Comparison of ENCODE assay signal across 1 cellular context in the genomic region with DNA sequence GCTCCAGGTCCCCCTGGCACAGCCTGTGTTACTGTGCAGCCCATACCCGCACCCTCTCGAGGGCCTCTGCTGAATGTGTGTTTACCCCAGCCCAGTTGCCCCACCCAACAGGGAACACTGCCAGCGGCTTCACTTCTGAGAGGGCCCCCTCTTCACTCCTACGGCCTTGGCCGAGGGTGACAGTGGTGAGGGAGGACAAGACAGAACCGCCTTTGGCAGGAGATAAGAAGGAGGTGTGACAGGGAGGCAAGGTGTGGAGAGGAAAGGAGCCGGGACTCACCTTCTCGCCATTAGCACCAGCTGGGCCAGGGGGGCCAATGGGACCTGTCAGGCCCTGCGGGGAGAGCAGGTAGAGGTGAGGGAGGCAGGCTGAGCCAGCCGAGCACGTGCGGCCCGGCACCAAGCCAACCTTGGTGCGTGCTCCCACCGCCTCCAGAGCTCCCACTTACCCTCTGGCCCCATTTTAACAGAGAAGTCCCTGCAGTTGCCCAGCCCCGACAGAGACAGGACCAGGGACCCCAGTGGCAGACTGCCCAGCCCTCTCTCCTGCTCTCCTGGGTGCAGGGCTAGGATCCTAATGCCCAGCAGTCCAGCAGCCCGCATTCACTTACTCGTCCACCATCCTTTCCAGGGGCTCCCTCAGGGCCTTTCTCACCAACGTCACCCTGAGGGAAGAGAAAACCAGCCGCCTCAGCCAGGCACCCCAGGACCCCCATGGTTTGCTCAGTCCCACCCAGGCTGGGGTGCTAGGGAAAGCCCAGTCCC.
TF ChIP-seq lines count a peak whose summit lies in the region.

No MANE protein-coding gene starts in this region.

TF ChIP-seq in HepG2, 621 proteins besides CTCF, POLR2A, EP300 and RAD21 (continues in another document):
- TF ChIP-seq ZNF512B (CRISPR knock-in tag; IDR thresholded peaks at IDR 0.05; ENCODE audit: borderline replicate concordance) (no peak), IRF9 (CRISPR knock-in tag; IDR thresholded peaks at IDR 0.05; ENCODE audit: borderline replicate concordance) (0 out of 2 replicates have a peak, but pooled peaks have one; percentile 28), ZNF260 (CRISPR knock-in tag; IDR thresholded peaks at IDR 0.05; ENCODE audit: borderline replicate concordance, low read depth) (no peak), TSC22D2 (CRISPR knock-in tag; IDR thresholded peaks at IDR 0.05; ENCODE audit: borderline replicate concordance) (no peak), ZNF382 (CRISPR knock-in tag; IDR thresholded peaks at IDR 0.05; ENCODE audit: borderline replicate concordance) (no peak), ZNF468 (CRISPR knock-in tag; IDR thresholded peaks at IDR 0.05) (no peak), PRPF4 (IDR thresholded peaks at IDR 0.05; ENCODE audit: low read depth, low read length, poor library complexity, severe bottlenecking) (no peak), AHDC1 (CRISPR knock-in tag; IDR thresholded peaks at IDR 0.05; ENCODE audit: borderline replicate concordance) (no peak), NPAS2 (CRISPR knock-in tag; IDR thresholded peaks at IDR 0.05; ENCODE audit: borderline replicate concordance) (no peak), BRD4 (CRISPR knock-in tag; IDR thresholded peaks at IDR 0.05) (no peak), SIN3B (IDR thresholded peaks at IDR 0.05; ENCODE audit: low read length) (no peak), ZBTB37 (CRISPR knock-in tag; IDR thresholded peaks at IDR 0.05) (no peak), NR2F6 (IDR thresholded peaks at IDR 0.05) (no peak), NR2F6 (CRISPR knock-in tag; IDR thresholded peaks at IDR 0.05) (no peak), HMG20A (CRISPR knock-in tag; IDR thresholded peaks at IDR 0.05; ENCODE audit: borderline replicate concordance) (0 out of 2 replicates have a peak, but pooled peaks have one; percentile 31), NFKBIZ (CRISPR knock-in tag; IDR thresholded peaks at IDR 0.05) (no peak), FOXP1 (IDR thresholded peaks at IDR 0.05) (no peak), FOXP1 (CRISPR knock-in tag; IDR thresholded peaks at IDR 0.05) (peak; percentile 69), ZNF33A (CRISPR knock-in tag; IDR thresholded peaks at IDR 0.05; ENCODE audit: borderline replicate concordance) (no peak), ETV5 (CRISPR knock-in tag; IDR thresholded peaks at IDR 0.05; ENCODE audit: borderline replicate concordance) (no peak), ATAD3A (CRISPR knock-in tag; IDR thresholded peaks at IDR 0.05) (no peak), SP5 (CRISPR knock-in tag; IDR thresholded peaks at IDR 0.05; ENCODE audit: borderline replicate concordance, low read depth) (peak; percentile 70; the same call in 1 of the 2 replicates), MTF2 (CRISPR knock-in tag; IDR thresholded peaks at IDR 0.05; ENCODE audit: borderline replicate concordance) (no peak), HHEX (CRISPR knock-in tag; IDR thresholded peaks at IDR 0.05) (no peak), KLF11 (CRISPR knock-in tag; IDR thresholded peaks at IDR 0.05) (no peak), E2F1 (CRISPR knock-in tag; IDR thresholded peaks at IDR 0.05) (no peak), ATRX (CRISPR knock-in tag; IDR thresholded peaks at IDR 0.05; ENCODE audit: borderline replicate concordance) (no peak), ZNF367 (CRISPR knock-in tag; IDR thresholded peaks at IDR 0.05; ENCODE audit: borderline replicate concordance) (no peak), DRAP1 (CRISPR knock-in tag; IDR thresholded peaks at IDR 0.05) (no peak), ZNF337 (CRISPR knock-in tag; IDR thresholded peaks at IDR 0.05; ENCODE audit: borderline replicate concordance, low read depth) (no peak), ZMYM3 (CRISPR knock-in tag; IDR thresholded peaks at IDR 0.05) (no peak), ZNF761 (CRISPR knock-in tag; conservative IDR thresholded peaks at IDR 0.05) (no peak), PCBP2 (optimal IDR thresholded peaks at IDR 0.05; ENCODE audit: low read depth, low read length, poor library complexity, severe bottlenecking) (no peak), ASH2L (IDR thresholded peaks at IDR 0.05; ENCODE audit: insufficient read length, low read depth, low read length) (no peak), ZMYM4 (CRISPR knock-in tag; IDR thresholded peaks at IDR 0.05) (no peak), TRIM24 (CRISPR knock-in tag; IDR thresholded peaks at IDR 0.05) (no peak)
- TF ChIP-seq, protein P1, sequence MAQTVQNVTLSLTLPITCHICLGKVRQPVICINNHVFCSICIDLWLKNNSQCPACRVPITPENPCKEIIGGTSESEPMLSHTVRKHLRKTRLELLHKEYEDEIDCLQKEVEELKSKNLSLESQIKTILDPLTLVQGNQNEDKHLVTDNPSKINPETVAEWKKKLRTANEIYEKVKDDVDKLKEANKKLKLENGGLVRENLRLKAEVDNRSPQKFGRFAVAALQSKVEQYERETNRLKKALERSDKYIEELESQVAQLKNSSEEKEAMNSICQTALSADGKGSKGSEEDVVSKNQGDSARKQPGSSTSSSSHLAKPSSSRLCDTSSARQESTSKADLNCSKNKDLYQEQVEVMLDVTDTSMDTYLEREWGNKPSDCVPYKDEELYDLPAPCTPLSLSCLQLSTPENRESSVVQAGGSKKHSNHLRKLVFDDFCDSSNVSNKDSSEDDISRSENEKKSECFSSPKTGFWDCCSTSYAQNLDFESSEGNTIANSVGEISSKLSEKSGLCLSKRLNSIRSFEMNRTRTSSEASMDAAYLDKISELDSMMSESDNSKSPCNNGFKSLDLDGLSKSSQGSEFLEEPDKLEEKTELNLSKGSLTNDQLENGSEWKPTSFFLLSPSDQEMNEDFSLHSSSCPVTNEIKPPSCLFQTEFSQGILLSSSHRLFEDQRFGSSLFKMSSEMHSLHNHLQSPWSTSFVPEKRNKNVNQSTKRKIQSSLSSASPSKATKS (CRISPR knock-in tag; IDR thresholded peaks at IDR 0.05), result no peak
- TF ChIP-seq, protein P2, sequence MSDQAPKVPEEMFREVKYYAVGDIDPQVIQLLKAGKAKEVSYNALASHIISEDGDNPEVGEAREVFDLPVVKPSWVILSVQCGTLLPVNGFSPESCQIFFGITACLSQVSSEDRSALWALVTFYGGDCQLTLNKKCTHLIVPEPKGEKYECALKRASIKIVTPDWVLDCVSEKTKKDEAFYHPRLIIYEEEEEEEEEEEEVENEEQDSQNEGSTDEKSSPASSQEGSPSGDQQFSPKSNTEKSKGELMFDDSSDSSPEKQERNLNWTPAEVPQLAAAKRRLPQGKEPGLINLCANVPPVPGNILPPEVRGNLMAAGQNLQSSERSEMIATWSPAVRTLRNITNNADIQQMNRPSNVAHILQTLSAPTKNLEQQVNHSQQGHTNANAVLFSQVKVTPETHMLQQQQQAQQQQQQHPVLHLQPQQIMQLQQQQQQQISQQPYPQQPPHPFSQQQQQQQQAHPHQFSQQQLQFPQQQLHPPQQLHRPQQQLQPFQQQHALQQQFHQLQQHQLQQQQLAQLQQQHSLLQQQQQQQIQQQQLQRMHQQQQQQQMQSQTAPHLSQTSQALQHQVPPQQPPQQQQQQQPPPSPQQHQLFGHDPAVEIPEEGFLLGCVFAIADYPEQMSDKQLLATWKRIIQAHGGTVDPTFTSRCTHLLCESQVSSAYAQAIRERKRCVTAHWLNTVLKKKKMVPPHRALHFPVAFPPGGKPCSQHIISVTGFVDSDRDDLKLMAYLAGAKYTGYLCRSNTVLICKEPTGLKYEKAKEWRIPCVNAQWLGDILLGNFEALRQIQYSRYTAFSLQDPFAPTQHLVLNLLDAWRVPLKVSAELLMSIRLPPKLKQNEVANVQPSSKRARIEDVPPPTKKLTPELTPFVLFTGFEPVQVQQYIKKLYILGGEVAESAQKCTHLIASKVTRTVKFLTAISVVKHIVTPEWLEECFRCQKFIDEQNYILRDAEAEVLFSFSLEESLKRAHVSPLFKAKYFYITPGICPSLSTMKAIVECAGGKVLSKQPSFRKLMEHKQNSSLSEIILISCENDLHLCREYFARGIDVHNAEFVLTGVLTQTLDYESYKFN (CRISPR knock-in tag; conservative IDR thresholded peaks at IDR 0.05), result peak; percentile 47
